2 cellular contexts compared by ENCODE assay signal in genomic region chr12:103880299-103881142, GRCh38.
TF ChIP-seq lines count a peak whose summit lies in the region.

No MANE protein-coding gene starts in this region.

TF ChIP-seq in HepG2, 621 proteins besides CTCF, POLR2A, EP300 and RAD21:
- TF ChIP-seq ZSCAN25 (CRISPR knock-in tag; IDR thresholded peaks at IDR 0.05) (peak; percentile 71), NFE2L2 (IDR thresholded peaks at IDR 0.05; ENCODE audit: low read length) (no peak)
TF ChIP-seq in HepG2: peak in this region for 1.

TF ChIP-seq in GM12878, 131 proteins besides CTCF, POLR2A, EP300 and RAD21 (continues in another document):
- 0 out of 2 replicates have a peak, but pooled peaks have one; percentile 2 for TF ChIP-seq YY1 (IDR thresholded peaks at IDR 0.05; ENCODE audit: low read depth, low read length)
- TF ChIP-seq ATF2 (IDR thresholded peaks at IDR 0.05; ENCODE audit: low read length) = peak; percentile 39; the same call in 1 of the 2 replicates
- no peak for TF ChIP-seq PAX8 (IDR thresholded peaks at IDR 0.05)
- TF ChIP-seq RB1 (IDR thresholded peaks at IDR 0.05; ENCODE audit: borderline replicate concordance) = no peak
- 0 out of 2 replicates have a peak, but pooled peaks have one; percentile 4 for TF ChIP-seq NR2C1 (IDR thresholded peaks at IDR 0.05)
- TF ChIP-seq BCL3 (IDR thresholded peaks at IDR 0.05; ENCODE audit: borderline replicate concordance, insufficient read depth, low read depth, low read length, poor library complexity, severe bottlenecking) = peak; percentile 13
- TF ChIP-seq ZNF592 (IDR thresholded peaks at IDR 0.05) = 0 out of 2 replicates have a peak, but pooled peaks have one; percentile 36
- no peak for TF ChIP-seq USF1 (IDR thresholded peaks at IDR 0.05; ENCODE audit: borderline replicate concordance, extremely low read length, insufficient read depth, low read depth, low read length)
- TF ChIP-seq CREB1 (IDR thresholded peaks at IDR 0.05; ENCODE audit: low read depth) = peak; percentile 36; the same call in 1 of the 2 replicates
- no peak for TF ChIP-seq SKIL (IDR thresholded peaks at IDR 0.05; ENCODE audit: low read depth, poor library complexity, severe bottlenecking)
- TF ChIP-seq SUZ12 (IDR thresholded peaks at IDR 0.05; ENCODE audit: unreplicated experiment) = no peak
- no peak for TF ChIP-seq JUNB (IDR thresholded peaks at IDR 0.05)
- TF ChIP-seq ASH2L (IDR thresholded peaks at IDR 0.05; ENCODE audit: borderline replicate concordance, low read depth) = 0 out of 2 replicates have a peak, but pooled peaks have one; percentile 15
- peak; percentile 64 for TF ChIP-seq IKZF1 (conservative IDR thresholded peaks at IDR 0.05)
- TF ChIP-seq SIX5 (IDR thresholded peaks at IDR 0.05; ENCODE audit: low read depth, low read length, severe bottlenecking) = no peak
- peak; percentile 91 for TF ChIP-seq BMI1 (IDR thresholded peaks at IDR 0.05; ENCODE audit: borderline replicate concordance)
- TF ChIP-seq WRNIP1 (IDR thresholded peaks at IDR 0.05; ENCODE audit: borderline replicate concordance, low read depth, low read length) = no peak
- TF ChIP-seq POU2F2 (IDR thresholded peaks at IDR 0.05; ENCODE audit: borderline replicate concordance, low read depth, low read length) = no peak
- TF ChIP-seq ATF7 (IDR thresholded peaks at IDR 0.05; ENCODE audit: low read depth) = peak; percentile 94
- no peak for TF ChIP-seq PAX5 (IDR thresholded peaks at IDR 0.05; ENCODE audit: borderline replicate concordance, low read depth, low read length)
- no peak for TF ChIP-seq E2F4 (IDR thresholded peaks at IDR 0.05; ENCODE audit: low read depth, low read length)
- TF ChIP-seq SMARCA5 (IDR thresholded peaks at IDR 0.05) = peak; percentile 65
- no peak for TF ChIP-seq ZNF207 (IDR thresholded peaks at IDR 0.05; ENCODE audit: borderline replicate concordance)
- TF ChIP-seq JUND (IDR thresholded peaks at IDR 0.05; ENCODE audit: low read depth, low read length) = no peak
- TF ChIP-seq ZBTB11 (CRISPR knock-in tag; IDR thresholded peaks at IDR 0.05) = no peak
- no peak for TF ChIP-seq DPF2 (IDR thresholded peaks at IDR 0.05)
- 0 out of 2 replicates have a peak, but pooled peaks have one; percentile 13 for TF ChIP-seq MTA2 (IDR thresholded peaks at IDR 0.05; ENCODE audit: low read depth)
- TF ChIP-seq CEBPZ (IDR thresholded peaks at IDR 0.05; ENCODE audit: low read depth, low read length) = no peak
- no peak for TF ChIP-seq POLR2AphosphoS2 (IDR thresholded peaks at IDR 0.05; ENCODE audit: low read depth, low read length)
- TF ChIP-seq NFIC (IDR thresholded peaks at IDR 0.05; ENCODE audit: low read depth, low read length) = peak; percentile 48; the same call in 1 of the 2 replicates
- no peak for TF ChIP-seq CHD1 (IDR thresholded peaks at IDR 0.05; ENCODE audit: low read depth, low read length)
- no peak for TF ChIP-seq IRF4 (IDR thresholded peaks at IDR 0.05; ENCODE audit: low read depth, low read length)
- no peak for TF ChIP-seq NKRF (conservative IDR thresholded peaks at IDR 0.05)
- no peak for TF ChIP-seq MAX (IDR thresholded peaks at IDR 0.05; ENCODE audit: low read depth, low read length)
- no peak for TF ChIP-seq SMC3 (IDR thresholded peaks at IDR 0.05; ENCODE audit: borderline replicate concordance, low read length)
- TF ChIP-seq TCF3 (IDR thresholded peaks at IDR 0.05; ENCODE audit: borderline replicate concordance, insufficient read depth, low read depth, low read length) = no peak
- no peak for TF ChIP-seq CBX5 (IDR thresholded peaks at IDR 0.05; ENCODE audit: low read depth)
- peak; percentile 70 to 76 for TF ChIP-seq IKZF2 (IDR thresholded peaks at IDR 0.05)
- no peak for TF ChIP-seq GABPA (IDR thresholded peaks at IDR 0.05; ENCODE audit: low read depth)
